Comparison of ENCODE assay signal across 12 cellular contexts in genomic region chr19:291561-292280, GRCh38. TPM values are rescaled to one million over a fixed set of nuclear protein-coding genes. Genes with fewer than 3 reads are reported as not detected.
DNase-seq lines count a peak whose midpoint lies in the region; ATAC-seq and TF ChIP-seq lines count a peak whose summit lies in the region.
"Had no signal": no experiment of that assay in that cellular context is flagged by ENCODE, and none has a peak within 500 bp of the region (broad histone marks: within the 10 kb centered on the region; RNA-seq: fewer than 3 reads in every experiment).

No MANE protein-coding gene starts in this region.

- no peak for TF ChIP-seq EP300 in SK-N-SH (IDR thresholded peaks at IDR 0.05; ENCODE audit: borderline replicate concordance in 1 of 2, low read depth in 1 of 2, low read length in 1 of 2)

- no peaks in the 10 kb centered on the region for H3K79me2 ChIP-seq in SK-N-SH (ENCODE audit: insufficient read depth)

- no peaks in the 10 kb centered on the region for H3K9me3 Mint-ChIP-seq in stimulated activated memory B cell treated with anti-CD40 and anti-IgM and Interleukin-4, amounts not matched to agents 10 μg/mL and 1 μg/mL and 100 μg/mL, for 72 hours

- H3K9ac ChIP-seq in SK-N-SH, result no peak overlapping the region

- no peaks in the 10 kb centered on the region for H3K9me2 ChIP-seq in SK-N-SH

- peak overlapping the region in 1 of 2 experiments; percentile 25; a peak in 2 of 4 replicates for H3K4me3 ChIP-seq in SK-N-SH (ENCODE audit: low read depth in 2 of 2, low read length in 1 of 2)
- peak overlapping the region; percentile 29 for H3K4me3 ChIP-seq in fibroblast of villous mesenchyme (ENCODE audit: low read depth, low read length)

- H3K9me3 ChIP-seq in SK-N-SH, result no peaks in the 10 kb centered on the region
- H3K9me3 ChIP-seq: testis had no signal

- no peak overlapping the region for H3K27ac Mint-ChIP-seq in stimulated activated memory B cell treated with anti-CD40 and anti-IgM and Interleukin-4, amounts not matched to agents 10 μg/mL and 1 μg/mL and 100 μg/mL, for 72 hours
- H3K27ac Mint-ChIP-seq: activated CD8-positive, alpha-beta memory T cell treated with anti-CD3 and anti-CD28 coated beads, Interleukin-2, amount 10 ng/mL, durations not matched to agents 7 days and 5 days had no signal

- no peaks in the 10 kb centered on the region for H3K27me3 ChIP-seq in SK-N-SH (ENCODE audit: insufficient read depth)
- H3K27me3 ChIP-seq: testis had no signal

- H3K4me2 ChIP-seq in SK-N-SH, result no peak overlapping the region

- H3K36me3 Mint-ChIP-seq in stimulated activated memory B cell treated with anti-CD40 and anti-IgM and Interleukin-4, amounts not matched to agents 10 μg/mL and 1 μg/mL and 100 μg/mL, for 72 hours, result no peaks in the 10 kb centered on the region
- H3K36me3 Mint-ChIP-seq: activated CD8-positive, alpha-beta memory T cell treated with anti-CD3 and anti-CD28 coated beads, Interleukin-2, amount 10 ng/mL, durations not matched to agents 7 days and 5 days had no signal

- H3K36me3 ChIP-seq in SK-N-SH (replicated peaks in 1 of 2; ENCODE audit: control insufficient read depth in 1 of 2, insufficient read depth in 2 of 2, low read length in 1 of 2), result no peaks in the 10 kb centered on the region

- POLR2A ChIA-PET in SK-N-SH (lab: Yijun Ruan, JAX), result no interaction called here

- no peak overlapping the region for H3K4me3 Mint-ChIP-seq in stimulated activated memory B cell treated with anti-CD40 and anti-IgM and Interleukin-4, amounts not matched to agents 10 μg/mL and 1 μg/mL and 100 μg/mL, for 72 hours
- H3K4me3 Mint-ChIP-seq: activated CD8-positive, alpha-beta memory T cell treated with anti-CD3 and anti-CD28 coated beads, Interleukin-2, amount 10 ng/mL, durations not matched to agents 7 days and 5 days had no signal

- CTCF ChIA-PET in SK-N-SH (lab: Yijun Ruan, JAX), result interaction anchor here (3.4 kb wide), 1 partner anchor 25 kb away, joined by 17 read pairs; no protein-coding TSS in a partner anchor

- H3F3A ChIP-seq in SK-N-SH (replicated peaks; ENCODE audit: insufficient read depth), result peaks cover 3% of the 10 kb centered on the region

- no peaks in the 10 kb centered on the region for H4K20me1 ChIP-seq in SK-N-SH (ENCODE audit: insufficient read depth)

- TF ChIP-seq CTCF in SK-N-SH (IDR thresholded peaks at IDR 0.05), result no peak
- TF ChIP-seq CTCF in fibroblast of villous mesenchyme (IDR thresholded peaks at IDR 0.05; ENCODE audit: insufficient read depth, low read depth, low read length), result no peak

- no peaks in the 10 kb centered on the region; a peak in 1 of 4 replicates for H3K4me1 ChIP-seq in SK-N-SH (ENCODE audit: control insufficient read depth in 1 of 2, insufficient read depth in 2 of 2, low read depth in 1 of 2, low read length in 1 of 2)

- peak; percentile 21 for ATAC-seq in stimulated activated memory B cell treated with anti-CD40 and anti-IgM and Interleukin-4, amounts not matched to agents 10 μg/mL and 1 μg/mL and 100 μg/mL, for 72 hours
- ATAC-seq in GM19397 (IDR thresholded peaks at IDR 0.05; ENCODE audit: unreplicated experiment) (no peak), GM18858 (IDR thresholded peaks at IDR 0.05; ENCODE audit: unreplicated experiment) (no peak)
- ATAC-seq: activated CD8-positive, alpha-beta memory T cell treated with anti-CD3 and anti-CD28 coated beads, Interleukin-2, amount 10 ng/mL, durations not matched to agents 7 days and 5 days had no signal

- H3K27ac ChIP-seq in SK-N-SH (ENCODE audit: low read depth in 2 of 2, low read length in 1 of 2), result no peak overlapping the region
- H3K27ac ChIP-seq: testis had no signal

- no peak for TF ChIP-seq RAD21 in SK-N-SH (IDR thresholded peaks at IDR 0.05; ENCODE audit: low read length)

- H3K27me3 Mint-ChIP-seq in stimulated activated memory B cell treated with anti-CD40 and anti-IgM and Interleukin-4, amounts not matched to agents 10 μg/mL and 1 μg/mL and 100 μg/mL, for 72 hours, result peaks cover 81% of the 10 kb centered on the region

- H3K4me1 Mint-ChIP-seq in stimulated activated memory B cell treated with anti-CD40 and anti-IgM and Interleukin-4, amounts not matched to agents 10 μg/mL and 1 μg/mL and 100 μg/mL, for 72 hours, result peaks cover 15% of the 10 kb centered on the region

- H2AFZ ChIP-seq in SK-N-SH (ENCODE audit: low read depth), result no peak overlapping the region

- DNase-seq in NCI-H2227 (lab: John Stamatoyannopoulos, UW; ENCODE audit: unreplicated experiment) (peak; percentile 10), NCI-H2227 treated with DMSO at 0.1 percent for 48 hours (lab: John Stamatoyannopoulos, UW) (no peak), SK-N-SH (peak; percentile 77), fibroblast of villous mesenchyme (ENCODE audit: low read depth) (no peak), NCI-H2196 treated with DMSO at 0.1 percent for 48 hours (lab: John Stamatoyannopoulos, UW; ENCODE audit: unreplicated experiment) (no peak)
- DNase-seq: 8988T; activated CD8-positive, alpha-beta memory T cell treated with anti-CD3 and anti-CD28 coated beads, Interleukin-2, amount 10 ng/mL, durations not matched to agents 7 days and 5 days; right cardiac atrium had no signal

- WGBS in SK-N-SH (ENCODE audit: low lambda C conversion rate), result 61% methylated on average over 24 of the region's 71 CpGs

TF ChIP-seq in SK-N-SH, 30 proteins besides CTCF, POLR2A, EP300 and RAD21:
- TF ChIP-seq TEAD4 (IDR thresholded peaks at IDR 0.05; ENCODE audit: borderline replicate concordance, insufficient read depth) (no peak), SIN3A (IDR thresholded peaks at IDR 0.05; ENCODE audit: borderline replicate concordance, low read depth, low read length) (no peak), TCF12 (IDR thresholded peaks at IDR 0.05) (no peak), FOXM1 (IDR thresholded peaks at IDR 0.05; ENCODE audit: low read depth) (no peak), SMC3 (IDR thresholded peaks at IDR 0.05; ENCODE audit: low read depth, low read length) (no peak), POLR2AphosphoS5 (IDR thresholded peaks at IDR 0.05; ENCODE audit: low read depth, low read length) (no peak), TAF1 (IDR thresholded peaks at IDR 0.05; ENCODE audit: borderline replicate concordance, low read depth, low read length) (no peak), EZH2phosphoT487 (IDR thresholded peaks at IDR 0.05; ENCODE audit: borderline replicate concordance, low read depth) (no peak), NFIC (IDR thresholded peaks at IDR 0.05; ENCODE audit: borderline replicate concordance) (no peak), CHD2 (IDR thresholded peaks at IDR 0.05; ENCODE audit: low read length, partially characterized antibody) (no peak), FOSL2 (IDR thresholded peaks at IDR 0.05; ENCODE audit: borderline replicate concordance, low read depth) (no peak), RCOR1 (IDR thresholded peaks at IDR 0.05; ENCODE audit: low read length) (no peak), ZBTB33 (IDR thresholded peaks at IDR 0.05; ENCODE audit: borderline replicate concordance, low read depth) (no peak)
- TF ChIP-seq, protein P1, sequence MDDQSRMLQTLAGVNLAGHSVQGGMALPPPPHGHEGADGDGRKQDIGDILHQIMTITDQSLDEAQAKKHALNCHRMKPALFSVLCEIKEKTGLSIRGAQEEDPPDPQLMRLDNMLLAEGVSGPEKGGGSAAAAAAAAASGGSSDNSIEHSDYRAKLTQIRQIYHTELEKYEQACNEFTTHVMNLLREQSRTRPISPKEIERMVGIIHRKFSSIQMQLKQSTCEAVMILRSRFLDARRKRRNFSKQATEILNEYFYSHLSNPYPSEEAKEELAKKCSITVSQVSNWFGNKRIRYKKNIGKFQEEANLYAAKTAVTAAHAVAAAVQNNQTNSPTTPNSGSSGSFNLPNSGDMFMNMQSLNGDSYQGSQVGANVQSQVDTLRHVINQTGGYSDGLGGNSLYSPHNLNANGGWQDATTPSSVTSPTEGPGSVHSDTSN (IDR thresholded peaks at IDR 0.05), result no peak
- TF ChIP-seq, protein P2, sequence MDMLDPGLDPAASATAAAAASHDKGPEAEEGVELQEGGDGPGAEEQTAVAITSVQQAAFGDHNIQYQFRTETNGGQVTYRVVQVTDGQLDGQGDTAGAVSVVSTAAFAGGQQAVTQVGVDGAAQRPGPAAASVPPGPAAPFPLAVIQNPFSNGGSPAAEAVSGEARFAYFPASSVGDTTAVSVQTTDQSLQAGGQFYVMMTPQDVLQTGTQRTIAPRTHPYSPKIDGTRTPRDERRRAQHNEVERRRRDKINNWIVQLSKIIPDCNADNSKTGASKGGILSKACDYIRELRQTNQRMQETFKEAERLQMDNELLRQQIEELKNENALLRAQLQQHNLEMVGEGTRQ (IDR thresholded peaks at IDR 0.05; ENCODE audit: borderline replicate concordance, low read depth, low read length), result no peak

RNA-seq across cellular contexts. Expression of gene PLPP2, which starts 0.5 kb away (rescaled TPM):
- polyA plus RNA-seq in SK-N-SH (2012; rRNA removed), result 27.3 and 33.6 TPM in 2 replicates
- 19.4 and 27.7 TPM in 2 replicates for polyA plus RNA-seq in SK-N-SH (2012; cell fraction: cytosol; rRNA removed)
- polyA plus RNA-seq in SK-N-SH (2012; cell fraction: nucleus; rRNA removed), result 44.7 and 58.0 TPM in 2 replicates
- total RNA-seq in fibroblast of villous mesenchyme, result 9.9 and 12.2 TPM in 2 replicates
- total RNA-seq: activated CD8-positive, alpha-beta memory T cell treated with anti-CD3 and anti-CD28 coated beads, Interleukin-2, amount 10 ng/mL, durations not matched to agents 7 days and 5 days had no signal

RNA-seq across cellular contexts. Expression of gene MIER2, which starts 52.9 kb away (rescaled TPM):
- polyA plus RNA-seq in SK-N-SH (2012; rRNA removed), result 8.0 and 15.9 TPM in 2 replicates
- 10.2 and 12.4 TPM in 2 replicates for polyA plus RNA-seq in SK-N-SH (2012; cell fraction: cytosol; rRNA removed)
- polyA plus RNA-seq in SK-N-SH (2012; cell fraction: nucleus; rRNA removed), result 42.6 and 47.8 TPM in 2 replicates
- 18.0 and 19.9 TPM in 2 replicates for total RNA-seq in fibroblast of villous mesenchyme

Comparison
In these comparisons a context has a peak if more than half of its experiments do, and no peak if none do; other contexts are left out.
1. DNase-seq: peak in NCI-H2227 (single experiment) and SK-N-SH (single experiment); none in NCI-H2227 treated with DMSO at 0.1 percent for 48 hours (single experiment), fibroblast of villous mesenchyme (single experiment) and NCI-H2196 treated with DMSO at 0.1 percent for 48 hours (single experiment).